ENCODE assay signal across 8 cellular contexts in genomic region chr12:122399592-122400373, GRCh38. TPM values are rescaled to one million over a fixed set of nuclear protein-coding genes. Genes with fewer than 3 reads are reported as not detected.
DNase-seq lines count a peak whose midpoint lies in the region; ATAC-seq and TF ChIP-seq lines count a peak whose summit lies in the region.

No MANE protein-coding gene starts in this region.

- H3F3A ChIP-seq in neural progenitor cell (ENCODE audit: low read depth), result peaks cover 23% of the 10 kb centered on the region

- peak overlapping the region; percentile 98 for H3K27ac ChIP-seq in RWPE1
- peak overlapping the region; percentile 54 for H3K27ac ChIP-seq in neural progenitor cell
- peak overlapping the region; percentile 91 for H3K27ac ChIP-seq in urinary bladder (ENCODE audit: low read depth)

- no peak overlapping the region for H3K9ac ChIP-seq in neural progenitor cell

- H3K4me1 Mint-ChIP-seq in activated naive CD4-positive, alpha-beta T cell treated with anti-CD3 and anti-CD28 coated beads, Interleukin-2, amount 10 ng/mL, durations not matched to agents 7 days and 5 days, result peaks cover 38% of the 10 kb centered on the region
- peaks cover 22% of the 10 kb centered on the region for H3K4me1 Mint-ChIP-seq in neural progenitor cell

- no peaks in the 10 kb centered on the region for H3K27me3 Mint-ChIP-seq in activated naive CD4-positive, alpha-beta T cell treated with anti-CD3 and anti-CD28 coated beads, Interleukin-2, amount 10 ng/mL, durations not matched to agents 7 days and 5 days
- peaks cover 3% of the 10 kb centered on the region for H3K27me3 Mint-ChIP-seq in neural progenitor cell (ENCODE audit: insufficient read depth, low read depth)

- peaks cover 18% of the 10 kb centered on the region for H3K36me3 Mint-ChIP-seq in activated naive CD4-positive, alpha-beta T cell treated with anti-CD3 and anti-CD28 coated beads, Interleukin-2, amount 10 ng/mL, durations not matched to agents 7 days and 5 days
- peaks cover 13% of the 10 kb centered on the region for H3K36me3 Mint-ChIP-seq in neural progenitor cell

- CTCF ChIA-PET in RWPE1 (lab: Yijun Ruan, JAX), result interaction anchor here (0.6 to 2.6 kb wide), 16 partner anchors 11 to 1086 kb away, joined by 3 to 36 read pairs (median 4); partner anchors contain the start of genes CLIP1, DENR and ZCCHC8
- CTCF ChIA-PET in activated naive CD4-positive, alpha-beta T cell treated with anti-CD3 and anti-CD28 coated beads, Interleukin-2, amount 10 ng/mL, durations not matched to agents 7 days and 5 days (lab: Charles Lee), result interaction anchor here (0.7 to 8.1 kb wide), 34 partner anchors 8 to 353 kb away, joined by 3 to 192 read pairs (median 4); partner anchors contain the start of genes CLIP1 and ZCCHC8

- H3K9me3 Mint-ChIP-seq in activated naive CD4-positive, alpha-beta T cell treated with anti-CD3 and anti-CD28 coated beads, Interleukin-2, amount 10 ng/mL, durations not matched to agents 7 days and 5 days, result no peaks in the 10 kb centered on the region
- H3K9me3 Mint-ChIP-seq in neural progenitor cell, result no peaks in the 10 kb centered on the region

- peak overlapping the region; percentile 65 for H2AFZ ChIP-seq in neural progenitor cell (replicated peaks)

- ATAC-seq in GM21447 (IDR thresholded peaks at IDR 0.05; ENCODE audit: unreplicated experiment), result no peak

- H3K27ac Mint-ChIP-seq in activated naive CD4-positive, alpha-beta T cell treated with anti-CD3 and anti-CD28 coated beads, Interleukin-2, amount 10 ng/mL, durations not matched to agents 7 days and 5 days, result peak overlapping the region; percentile 83
- H3K27ac Mint-ChIP-seq in neural progenitor cell, result peak overlapping the region; percentile 97

- DNase-seq in ELF-1 (ENCODE audit: low read depth, low spot score) (peak; percentile 83), KG1 (lab: John Stamatoyannopoulos, UW) (peak; percentile 56), RWPE1 (ENCODE audit: low spot score) (peak; percentile 68), foreskin fibroblast (peak; percentile 89 to 92), neural progenitor cell (ENCODE audit: low spot score) (peak; percentile 81)
- DNase-seq in activated naive CD4-positive, alpha-beta T cell treated with anti-CD3 and anti-CD28 coated beads, Interleukin-2, amount 10 ng/mL, durations not matched to agents 7 days and 5 days, result peak; percentile 72

- H3K4me2 ChIP-seq in neural progenitor cell, result peak overlapping the region; percentile 67

- H3K4me3 ChIP-seq in foreskin fibroblast (ENCODE audit: low read depth in 1 of 2, low read length in 2 of 2) (peak overlapping the region; percentile 1 to 25), neural progenitor cell (peak overlapping the region; percentile 30), urinary bladder (ENCODE audit: low read depth, low read length) (no peak overlapping the region)

- H3K27me3 ChIP-seq in neural progenitor cell, result no peaks in the 10 kb centered on the region

- 17% methylated on average over 14 of the region's 14 CpGs for WGBS in urinary bladder

- POLR2A ChIA-PET in RWPE1 (lab: Yijun Ruan, JAX; ENCODE audit: low non-redundant PET), result interaction anchor here (0.9 to 1.1 kb wide), 2 partner anchors 21 to 74 kb away, joined by 4 read pairs; no protein-coding TSS in a partner anchor

- H3K4me3 Mint-ChIP-seq in activated naive CD4-positive, alpha-beta T cell treated with anti-CD3 and anti-CD28 coated beads, Interleukin-2, amount 10 ng/mL, durations not matched to agents 7 days and 5 days, result peak overlapping the region; percentile 39
- H3K4me3 Mint-ChIP-seq in neural progenitor cell, result peak overlapping the region; percentile 71

- TF ChIP-seq CTCF in RWPE1 (conservative IDR thresholded peaks at IDR 0.05; ENCODE audit: low read depth) (peak; percentile 73), foreskin fibroblast (IDR thresholded peaks at IDR 0.05; ENCODE audit: low read depth, low read length) (peak; percentile 53), neural progenitor cell (IDR thresholded peaks at IDR 0.05) (peak; percentile 80)

- peaks cover 35% of the 10 kb centered on the region for H3K79me2 ChIP-seq in neural progenitor cell (ENCODE audit: low read depth)

- H3K9me3 ChIP-seq in neural progenitor cell (ENCODE audit: low read depth), result no peaks in the 10 kb centered on the region

- H3K36me3 ChIP-seq in neural progenitor cell (no peaks in the 10 kb centered on the region), urinary bladder (ENCODE audit: insufficient read depth) (no peaks in the 10 kb centered on the region)

- H4K20me1 ChIP-seq in neural progenitor cell (ENCODE audit: low read depth), result no peaks in the 10 kb centered on the region

- H3K4me1 ChIP-seq in neural progenitor cell (peaks cover 10% of the 10 kb centered on the region), urinary bladder (ENCODE audit: insufficient read depth) (no peaks in the 10 kb centered on the region)

RNA-seq across cellular contexts. Expression of gene CLIP1, which starts 22.7 kb away (rescaled TPM):
- total RNA-seq in neural progenitor cell (ENCODE audit: low replicate concordance) (38.3 and 50.8 TPM in 2 replicates), urinary bladder (69.2 TPM)
- 53.4 TPM for polyA plus RNA-seq in urinary bladder
